ENCODE assay signal across 8 cellular contexts in the genomic region with DNA sequence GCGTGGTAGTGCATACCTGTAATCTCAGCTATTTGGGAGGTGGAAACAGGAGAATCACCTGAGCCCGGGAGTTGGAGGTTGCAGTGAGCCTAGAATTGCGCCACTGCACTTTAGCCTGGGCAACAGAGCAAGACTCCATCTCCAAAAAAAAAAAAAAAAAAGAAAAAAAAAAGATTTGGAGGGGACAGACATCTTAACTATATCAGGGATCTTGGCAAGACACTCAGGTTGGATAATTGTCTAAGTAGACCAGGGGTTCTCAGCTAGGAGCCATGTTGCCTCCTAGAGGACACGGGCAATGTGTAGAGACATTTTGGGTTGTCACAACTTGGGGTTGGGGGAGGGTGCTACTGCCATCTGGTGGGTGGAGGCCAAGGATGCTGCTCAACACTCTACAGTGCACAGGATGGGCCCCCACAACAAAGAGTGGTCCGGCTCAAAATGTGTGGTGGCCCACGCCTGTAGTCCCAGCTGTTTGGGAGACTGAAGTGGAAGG. TPM values are rescaled to one million over a fixed set of nuclear protein-coding genes. Genes with fewer than 3 reads are reported as not detected.
DNase-seq lines count a peak whose midpoint lies in the region; ATAC-seq, FAIRE-seq and TF ChIP-seq lines count a peak whose summit lies in the region.

No MANE protein-coding gene starts in this region.

- H3K4me1 Mint-ChIP-seq in nephron, result peaks cover 62% of the 10 kb centered on the region

- H3K4me3 Mint-ChIP-seq in nephron, result peak overlapping the region; percentile 78 to 89 (median 88)

- peak overlapping the region; percentile 77 to 99 (median 95) for H3K27ac Mint-ChIP-seq in nephron

- TF ChIP-seq POLR2A in GM12892 (IDR thresholded peaks at IDR 0.05; ENCODE audit: low read depth, low read length) (no peak), Raji (IDR thresholded peaks at IDR 0.05; ENCODE audit: insufficient read depth, low read depth, low read length) (peak; percentile 54; the same call in 1 of the 2 replicates), H54 (IDR thresholded peaks at IDR 0.05; ENCODE audit: low read depth, low read length) (no peak)

- FAIRE-seq in GM12892 (lab: Jason Lieb, UNC), result peak; percentile 48
- no peak for FAIRE-seq in H54 (lab: Jason Lieb, UNC)

- TF ChIP-seq CTCF in AG09319 (IDR thresholded peaks at IDR 0.05; ENCODE audit: low read depth, low read length) (peak; percentile 42), nephron (IDR thresholded peaks at IDR 0.05; ENCODE audit: unreplicated experiment in 3 of 3) (peak; percentile 19 to 48 (median 45))

- DNase-seq in AG09319 (ENCODE audit: extremely low read depth, low read depth) (no peak), GM12892 (ENCODE audit: insufficient read length) (no peak), astrocyte of the hippocampus (ENCODE audit: low read depth, low spot score) (peak; percentile 41), H54 (ENCODE audit: insufficient read length, low spot score) (no peak)

- H3K9me3 Mint-ChIP-seq in nephron, result no peaks in the 10 kb centered on the region

- peaks cover 8% of the 10 kb centered on the region for H3K36me3 Mint-ChIP-seq in nephron (ENCODE audit: low read depth)

- ATAC-seq in GM21360 (IDR thresholded peaks at IDR 0.05; ENCODE audit: unreplicated experiment), result no peak
- ATAC-seq in activated CD4-positive, CD25-positive, alpha-beta regulatory T cell treated with anti-CD3 and anti-CD28 coated beads, Interleukin-2, amount 50 U/mL, for 24 hours, result no peak

- H3K27me3 Mint-ChIP-seq in nephron (ENCODE audit: low read depth), result peaks cover 3% of the 10 kb centered on the region

RNA-seq across cellular contexts. Expression of gene ZNF580, which starts 1.9 kb away (rescaled TPM):
- polyA plus RNA-seq in GM12892 (2012; ENCODE audit: missing spikeins), result 14.4 TPM

RNA-seq across cellular contexts. Expression of gene ZNF581, which starts 4.5 kb away (rescaled TPM):
- polyA plus RNA-seq in GM12892 (2012; ENCODE audit: missing spikeins), result 27.0 TPM

RNA-seq across cellular contexts. Expression of gene CCDC106, which starts 9.1 kb away (rescaled TPM):
- 20.1 TPM for polyA plus RNA-seq in GM12892 (2012; ENCODE audit: missing spikeins)

RNA-seq across cellular contexts. Expression of gene ZNF784, which starts 14.5 kb away (rescaled TPM):
- 2.5 TPM for polyA plus RNA-seq in GM12892 (2012; ENCODE audit: missing spikeins)

RNA-seq across cellular contexts. Expression of gene U2AF2, which starts 15.9 kb away (rescaled TPM):
- 137 TPM for polyA plus RNA-seq in GM12892 (2012; ENCODE audit: missing spikeins)
